In the genomic region with DNA sequence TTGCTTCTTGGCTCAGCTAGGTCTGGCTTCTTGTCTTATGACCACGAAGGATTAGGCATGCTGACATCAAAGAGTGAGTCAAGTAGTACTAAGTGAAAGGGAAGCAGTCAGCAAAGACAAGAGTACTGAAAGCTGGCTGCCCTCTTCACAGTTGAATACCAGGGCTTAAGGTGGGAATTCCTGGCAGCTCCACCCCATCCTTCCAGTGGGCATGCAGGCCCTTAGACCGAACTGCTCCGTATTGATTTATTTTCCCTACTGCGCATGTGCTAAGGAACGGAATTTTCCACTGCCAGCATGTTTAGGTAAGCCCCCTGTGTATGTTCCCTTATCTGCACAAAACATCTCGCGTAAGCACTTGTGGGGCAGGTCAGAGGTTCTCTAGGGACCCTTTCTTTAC, we compare ENCODE assay signal across 9 cellular contexts.
DNase-seq lines count a peak whose midpoint lies in the region; ATAC-seq and TF ChIP-seq lines count a peak whose summit lies in the region.
"Had no signal": no experiment of that assay in that cellular context is flagged by ENCODE, and none has a peak within 500 bp of the region (broad histone marks: within the 10 kb centered on the region; RNA-seq: fewer than 3 reads in every experiment).

No MANE protein-coding gene starts in this region.

- WGBS in trophoblast cell (ENCODE audit: extremely low coverage, insufficient coverage, insufficient read length) = no CpG with 5 or more reads among the region's 7 CpGs

- H3K9me3 ChIP-seq in PC-3 (ENCODE audit: low read length) = no peaks in the 10 kb centered on the region
- H3K9me3 ChIP-seq in trophoblast cell (ENCODE audit: insufficient read depth, low read depth, low read length) = no peaks in the 10 kb centered on the region

- no peak overlapping the region for H3K23ac ChIP-seq in trophoblast cell (ENCODE audit: low read length)

- POLR2A ChIA-PET in PC-3 (lab: Charles Lee; ENCODE audit: unreplicated experiment) = interaction anchor here (0.6 kb wide), 1 partner anchor 146 kb away, joined by 5 read pairs; no protein-coding TSS in a partner anchor

- H3K79me1 ChIP-seq in trophoblast cell (ENCODE audit: low read length) = peaks cover 2% of the 10 kb centered on the region

- H3K4me1 ChIP-seq in GM23338 (ENCODE audit: insufficient read depth) (no peaks in the 10 kb centered on the region), PC-3 (ENCODE audit: insufficient read depth, low read length) (no peaks in the 10 kb centered on the region), trophoblast cell (ENCODE audit: control insufficient read depth in 1 of 2, insufficient read depth in 2 of 2, low read length in 2 of 2) (no peaks in the 10 kb centered on the region)

- H2AFZ ChIP-seq in GM23338 (peak overlapping the region; percentile 34; the same call in 1 of the 2 replicates), PC-3 (ENCODE audit: low read length) (no peak overlapping the region), trophoblast cell (ENCODE audit: insufficient read depth, low read length, poor library complexity) (peak overlapping the region; percentile 30)

- no peak overlapping the region for H3K27ac Mint-ChIP-seq in GM23338
- H3K27ac Mint-ChIP-seq: stimulated activated memory B cell treated with anti-CD40 and anti-IgM and Interleukin-4, amounts not matched to agents 10 μg/mL and 1 μg/mL and 100 μg/mL, for 72 hours had no signal

- H2AK5ac ChIP-seq in trophoblast cell (ENCODE audit: low read length) = no peak overlapping the region

- no peak overlapping the region for H4K12ac ChIP-seq in trophoblast cell (ENCODE audit: low read depth, low read length)

- no peak overlapping the region for H3K18ac ChIP-seq in trophoblast cell (ENCODE audit: low read length)

- H3K9ac ChIP-seq in PC-3 (ENCODE audit: low read length) (no peak overlapping the region), trophoblast cell (ENCODE audit: low read length) (no peak overlapping the region)

- H3K4me2 ChIP-seq in GM23338 = no peak overlapping the region
- no peak overlapping the region for H3K4me2 ChIP-seq in PC-3 (ENCODE audit: low read length)
- peak overlapping the region; percentile 40 for H3K4me2 ChIP-seq in trophoblast cell (ENCODE audit: low read length)

- H3K27me3 ChIP-seq in GM23338 (ENCODE audit: insufficient read depth) = no peaks in the 10 kb centered on the region
- no peaks in the 10 kb centered on the region for H3K27me3 ChIP-seq in PC-3 (ENCODE audit: low read length)
- no peaks in the 10 kb centered on the region for H3K27me3 ChIP-seq in trophoblast cell (ENCODE audit: insufficient read depth, low read length)

- no peak overlapping the region for H2BK120ac ChIP-seq in trophoblast cell (ENCODE audit: insufficient read depth, low read length, poor library complexity)

- H3K14ac ChIP-seq in trophoblast cell (ENCODE audit: low read length) = no peak overlapping the region

- peaks cover 4% of the 10 kb centered on the region; the same call in 1 of the 3 replicates for H3K36me3 Mint-ChIP-seq in GM23338 (ENCODE audit: low read depth)
- H3K36me3 Mint-ChIP-seq: stimulated activated memory B cell treated with anti-CD40 and anti-IgM and Interleukin-4, amounts not matched to agents 10 μg/mL and 1 μg/mL and 100 μg/mL, for 72 hours had no signal

- H3K27me3 Mint-ChIP-seq in GM23338 (ENCODE audit: insufficient read depth, low read depth, poor library complexity) = no peaks in the 10 kb centered on the region
- H3K27me3 Mint-ChIP-seq: stimulated activated memory B cell treated with anti-CD40 and anti-IgM and Interleukin-4, amounts not matched to agents 10 μg/mL and 1 μg/mL and 100 μg/mL, for 72 hours had no signal

- H3K27ac ChIP-seq in GM23338 (ENCODE audit: low read depth) = no peak overlapping the region
- H3K27ac ChIP-seq in PC-3 (ENCODE audit: low read length) = no peak overlapping the region
- peak overlapping the region; percentile 14 for H3K27ac ChIP-seq in trophoblast cell (ENCODE audit: low read depth, low read length)

- no peaks in the 10 kb centered on the region for H4K20me1 ChIP-seq in GM23338 (replicated peaks; ENCODE audit: insufficient read depth)
- H4K20me1 ChIP-seq in PC-3 (ENCODE audit: low read length) = no peaks in the 10 kb centered on the region

- no TSS peak for BruUV-seq in PC-3 (replicated peaks; lab: Mats Ljungman, UMichigan)

- no peak overlapping the region for H4K8ac ChIP-seq in trophoblast cell (ENCODE audit: low read depth, low read length)

- H3K4me3 ChIP-seq in GM23338 (no peak overlapping the region), PC-3 (ENCODE audit: low read length) (no peak overlapping the region), fibroblast of mammary gland (ENCODE audit: control insufficient read depth, low read depth, low read length) (no peak overlapping the region), trophoblast cell (ENCODE audit: low read depth, low read length) (no peak overlapping the region)

- peak overlapping the region; percentile 39 for H4K91ac ChIP-seq in trophoblast cell (ENCODE audit: low read depth, low read length)

- no peak overlapping the region for H3K4ac ChIP-seq in trophoblast cell (ENCODE audit: low read depth, low read length)

- intact Hi-C loops in PC-3 (cut with micrococcal nuclease) = no loop called here

- H3K79me2 ChIP-seq in GM23338 (replicated peaks; ENCODE audit: insufficient read depth) = no peaks in the 10 kb centered on the region
- no peaks in the 10 kb centered on the region for H3K79me2 ChIP-seq in PC-3 (ENCODE audit: low read length)
- no peaks in the 10 kb centered on the region for H3K79me2 ChIP-seq in trophoblast cell (ENCODE audit: control insufficient read depth, insufficient read depth, low read length, poor library complexity)

- DNase-seq in GM23338 (ENCODE audit: low spot score) (peak; percentile 16), PC-3 (peak; percentile 46), fibroblast of mammary gland (ENCODE audit: low read depth) (peak; percentile 85), trophoblast cell (peak in 1 of 2 donors; percentile 22)
- no peak for DNase-seq in activated CD4-positive, alpha-beta T cell treated with anti-CD3 and anti-CD28 coated beads for 1 hour

- H3K4me3 Mint-ChIP-seq in GM23338 = no peak overlapping the region
- H3K4me3 Mint-ChIP-seq: stimulated activated memory B cell treated with anti-CD40 and anti-IgM and Interleukin-4, amounts not matched to agents 10 μg/mL and 1 μg/mL and 100 μg/mL, for 72 hours had no signal

- no peaks in the 10 kb centered on the region for H3K36me3 ChIP-seq in GM23338 (ENCODE audit: insufficient read depth)
- no peaks in the 10 kb centered on the region for H3K36me3 ChIP-seq in PC-3 (ENCODE audit: low read depth, low read length)
- H3K36me3 ChIP-seq in trophoblast cell (ENCODE audit: control insufficient read depth in 1 of 2, insufficient read depth in 2 of 2, low read length in 2 of 2) = no peaks in the 10 kb centered on the region

- CTCF ChIA-PET in PC-3 (lab: Charles Lee) = no interaction called here

- TF ChIP-seq CTCF in GM23338 (conservative IDR thresholded peaks at IDR 0.05; ENCODE audit: low read depth in 2 of 2) (no peak), PC-3 (conservative IDR thresholded peaks at IDR 0.05; ENCODE audit: low read depth, low read length) (no peak), fibroblast of mammary gland (conservative IDR thresholded peaks at IDR 0.05; ENCODE audit: control insufficient read depth, insufficient read depth, low read depth, low read length) (no peak)

- no peak overlapping the region for H2BK12ac ChIP-seq in trophoblast cell (ENCODE audit: low read length)

- H3K9me2 ChIP-seq in GM23338 (ENCODE audit: insufficient read depth) = peaks cover 3% of the 10 kb centered on the region; the same call in 1 of the 2 replicates
- no peaks in the 10 kb centered on the region for H3K9me2 ChIP-seq in PC-3 (replicated peaks; ENCODE audit: low read length)

- H3F3A ChIP-seq in GM23338 (replicated peaks; ENCODE audit: low read depth) (no peaks in the 10 kb centered on the region), PC-3 (ENCODE audit: low read length, unreplicated experiment) (no peaks in the 10 kb centered on the region)

- peak; percentile 34; the same call in 2 of the 3 replicates for ATAC-seq in GM23338
- ATAC-seq in PC-3 = 0 out of 2 replicates have a peak, but pooled peaks have one; percentile 46
- no peak for ATAC-seq in HG02610 (IDR thresholded peaks at IDR 0.05; ENCODE audit: unreplicated experiment)
- ATAC-seq in HG03342 (IDR thresholded peaks at IDR 0.05; ENCODE audit: unreplicated experiment) = no peak
- no peak for ATAC-seq in GM19452 (IDR thresholded peaks at IDR 0.05; ENCODE audit: unreplicated experiment)
- ATAC-seq: stimulated activated memory B cell treated with anti-CD40 and anti-IgM and Interleukin-4, amounts not matched to agents 10 μg/mL and 1 μg/mL and 100 μg/mL, for 72 hours had no signal

- H2BK5ac ChIP-seq in trophoblast cell (ENCODE audit: low read depth, low read length, poor library complexity) = peak overlapping the region; percentile 29

- H3K4me1 Mint-ChIP-seq in GM23338 = no peaks in the 10 kb centered on the region
- H3K4me1 Mint-ChIP-seq: stimulated activated memory B cell treated with anti-CD40 and anti-IgM and Interleukin-4, amounts not matched to agents 10 μg/mL and 1 μg/mL and 100 μg/mL, for 72 hours had no signal

- peaks cover 7% of the 10 kb centered on the region for H3K9me3 Mint-ChIP-seq in GM23338

TF ChIP-seq in GM23338, 12 proteins besides CTCF, POLR2A, EP300 and RAD21 (continues in another document):
- TF ChIP-seq JUNB (IDR thresholded peaks at IDR 0.05; ENCODE audit: unreplicated experiment) (no peak), EZH2phosphoT487 (IDR thresholded peaks at IDR 0.05; ENCODE audit: unreplicated experiment) (no peak)

Comparison
In these comparisons a context has a peak if more than half of its experiments do, and no peak if none do; other contexts are left out.
1. ATAC-seq: peak in GM23338 (single experiment) and PC-3 (single experiment); none in HG02610 (single experiment), HG03342 (single experiment) and GM19452 (single experiment).